Comparison of ENCODE assay signal across 8 cellular contexts in genomic region chr12:69470189-69471094, GRCh38. TPM values are rescaled to one million over a fixed set of nuclear protein-coding genes. Genes with fewer than 3 reads are reported as not detected.
DNase-seq lines count a peak whose midpoint lies in the region; ATAC-seq, FAIRE-seq and TF ChIP-seq lines count a peak whose summit lies in the region.

Gene FRS2, plus strand, starts transcription at chr12:69470388. Its CDS starts 98,643 bp downstream, at chr12:69569031.

- H3K27me3 ChIP-seq in H1 (replicated peaks in 1 of 4; ENCODE audit: control insufficient read depth in 3 of 4, extremely low read depth in 1 of 4, insufficient read depth in 3 of 4, low read length in 3 of 4) (no peaks in the 10 kb centered on the region), mesendoderm (ENCODE audit: insufficient read depth, low read length, poor library complexity) (no peaks in the 10 kb centered on the region)

- H3K79me2 ChIP-seq in H1 (ENCODE audit: control insufficient read depth in 1 of 2, insufficient read depth in 2 of 2, low read length in 2 of 2) (peaks cover 25 to 48% of the 10 kb centered on the region in 2 experiments), mesendoderm (ENCODE audit: control insufficient read depth, insufficient read depth, low read length) (peaks cover 39% of the 10 kb centered on the region)

- H4K8ac ChIP-seq in H1 (ENCODE audit: extremely low read depth, insufficient read depth, low read length) = peak within 1 kb of the TSS; percentile 97
- H4K8ac ChIP-seq in mesendoderm (ENCODE audit: low read depth, low read length) = peak within 1 kb of the TSS; percentile 96

- TF ChIP-seq RAD21 in H1 (IDR thresholded peaks at IDR 0.05 in 1 of 2, conservative IDR thresholded peaks at IDR 0.05 in 1 of 2; ENCODE audit: low read depth in 2 of 2, low read length in 2 of 2) = peak; percentile 59 to 65

- no peaks in the 10 kb centered on the region; the same call in 1 of the 2 replicates for H3K23me2 ChIP-seq in H1 (ENCODE audit: low read depth, low read length)

- no peak within 1 kb of the TSS for H4K91ac ChIP-seq in H1 (replicated peaks; ENCODE audit: insufficient read length, low read length)

- H3K9ac ChIP-seq in H1 (replicated peaks in 1 of 4; ENCODE audit: extremely low read depth in 1 of 4, low read depth in 3 of 4, low read length in 3 of 4) (peak within 1 kb of the TSS; percentile 86 to 91 (median 90)), mesendoderm (ENCODE audit: low read length) (peak within 1 kb of the TSS; percentile 98)

- H2BK20ac ChIP-seq in H1 (ENCODE audit: low read length) = no peak within 1 kb of the TSS

- H3K79me1 ChIP-seq in H1 (ENCODE audit: low read depth, low read length) (no peaks in the 10 kb centered on the region), mesendoderm (ENCODE audit: low read length) (peaks cover 8% of the 10 kb centered on the region)

- 3% methylated on average over 42 of the region's 69 CpGs; no CpG with 5 or more reads in 1 of the 2 experiments for WGBS in H1 (ENCODE audit: extremely low coverage in 1 of 2, insufficient coverage in 1 of 2, insufficient read length in 1 of 2, insufficient replicate concordance in 2 of 2, low coverage in 1 of 2, low lambda C conversion rate in 2 of 2, missing lambda C conversion rate in 1 of 2), 2 experiments
- WGBS in mesendoderm (ENCODE audit: extremely low coverage, insufficient coverage, low lambda C conversion rate) = no CpG with 5 or more reads among the region's 69 CpGs

- H3K36me3 ChIP-seq in H1 (ENCODE audit: control insufficient read depth in 2 of 4, insufficient read depth in 4 of 4, low read length in 3 of 4) (no peaks in the 10 kb centered on the region), mesendoderm (ENCODE audit: control insufficient read depth, insufficient read depth, low read length) (no peaks in the 10 kb centered on the region)

- H3K56ac ChIP-seq in H1 (replicated peaks; ENCODE audit: insufficient read length, low read depth, low read length) = peak within 1 kb of the TSS; percentile 47
- H3K56ac ChIP-seq in mesendoderm (ENCODE audit: low read length) = peak within 1 kb of the TSS; percentile 97

- CTCF ChIA-PET in H1 (lab: Charles Lee; ENCODE audit: partially characterized antibody) = interaction anchor here (0.7 to 1.8 kb wide), 4 partner anchors 53 to 101 kb away, joined by 3 to 6 read pairs (median 4); no protein-coding TSS in a partner anchor

- TF ChIP-seq POLR2A in H1 (IDR thresholded peaks at IDR 0.05; ENCODE audit: control extremely low read depth in 1 of 2, low read depth in 2 of 2, low read length in 2 of 2) = peak; percentile 93

- peak; percentile 33 to 44 (median 37); a peak in 3 of 4 replicates for TF ChIP-seq CTCF in H1 (IDR thresholded peaks at IDR 0.05; ENCODE audit: control extremely low read depth in 1 of 3, insufficient read depth in 1 of 3, low read depth in 1 of 3, low read length in 3 of 3)

- peak within 1 kb of the TSS; percentile 66 to 67 for H3K4me2 ChIP-seq in H1 (ENCODE audit: insufficient read depth in 1 of 2, low read depth in 2 of 2, low read length in 2 of 2)
- peak within 1 kb of the TSS; percentile 72 for H3K4me2 ChIP-seq in mesendoderm (ENCODE audit: low read length)

- H3K18ac ChIP-seq in H1 (ENCODE audit: extremely low read depth, low read length) (peak within 1 kb of the TSS; percentile 51; the same call in 1 of the 2 replicates), mesendoderm (ENCODE audit: low read length) (peak within 1 kb of the TSS; percentile 80)

- peak; percentile 76 for ATAC-seq in GM19468 (IDR thresholded peaks at IDR 0.05; ENCODE audit: extremely low read depth, unreplicated experiment)

- H2BK12ac ChIP-seq in H1 (ENCODE audit: low read depth, low read length) = no peak within 1 kb of the TSS

- H3K27ac ChIP-seq in H1 (ENCODE audit: low read depth, low read length) (peak within 1 kb of the TSS; percentile 90), mesendoderm (ENCODE audit: low read depth, low read length) (peak within 1 kb of the TSS; percentile 95)

- H3K4me1 ChIP-seq in H1 (replicated peaks in 1 of 4; ENCODE audit: control insufficient read depth in 3 of 4, insufficient read depth in 4 of 4, low read length in 3 of 4) (peaks cover 7 to 18% (median 11%) of the 10 kb centered on the region in 4 experiments; a peak in 6 of 7 replicates), mesendoderm (ENCODE audit: control insufficient read depth, low read depth, low read length) (peaks cover 2% of the 10 kb centered on the region)

- H4K5ac ChIP-seq in H1 (ENCODE audit: insufficient read length, low read depth, low read length) = peak within 1 kb of the TSS; percentile 77
- no peak within 1 kb of the TSS for H4K5ac ChIP-seq in mesendoderm (ENCODE audit: low read length)

- H2AK5ac ChIP-seq in H1 (ENCODE audit: low read depth, low read length) (no peak within 1 kb of the TSS), mesendoderm (ENCODE audit: low read length) (no peak within 1 kb of the TSS)

- H2AFZ ChIP-seq in H1 (ENCODE audit: low read length) = peak within 1 kb of the TSS; percentile 72

- POLR2A ChIA-PET in H1 (lab: Charles Lee; ENCODE audit: partially characterized antibody) = interaction anchor here (0.8 to 2.2 kb wide), 15 partner anchors 10 to 269 kb away, joined by 3 to 8 read pairs (median 3); partner anchors contain the start of gene CCT2

- no peak within 1 kb of the TSS for H3K4ac ChIP-seq in H1 (replicated peaks; ENCODE audit: insufficient read length, low read depth, low read length)
- peak within 1 kb of the TSS; percentile 64 for H3K4ac ChIP-seq in mesendoderm (ENCODE audit: low read depth, low read length)

- H3K23ac ChIP-seq in H1 (ENCODE audit: insufficient read length) (no peak within 1 kb of the TSS), mesendoderm (ENCODE audit: low read length) (peak within 1 kb of the TSS; percentile 53)

- peak within 1 kb of the TSS; percentile 83; the same call in 1 of the 2 replicates for H2BK5ac ChIP-seq in H1 (ENCODE audit: low read depth, low read length)
- no peak within 1 kb of the TSS for H2BK5ac ChIP-seq in mesendoderm (ENCODE audit: low read length)

- peak; percentile 7 for FAIRE-seq in H1 (lab: Jason Lieb, UNC)

- peak in 1 of 2 experiments; percentile 8; a peak in 1 of 3 replicates for TF ChIP-seq EP300 in H1 (IDR thresholded peaks at IDR 0.05; ENCODE audit: borderline replicate concordance in 1 of 2, low read depth in 2 of 2, low read length in 2 of 2)

- no peak within 1 kb of the TSS for H2BK15ac ChIP-seq in H1 (ENCODE audit: low read length)
- no peak within 1 kb of the TSS for H2BK15ac ChIP-seq in mesendoderm (replicated peaks; ENCODE audit: low read depth)

- H3K14ac ChIP-seq in H1 (ENCODE audit: insufficient read length) = no peak within 1 kb of the TSS

- H2BK120ac ChIP-seq in H1 (replicated peaks; ENCODE audit: low read depth, low read length) (peak within 1 kb of the TSS; percentile 17), mesendoderm (ENCODE audit: low read depth, low read length) (peak within 1 kb of the TSS; percentile 34)

- no peaks in the 10 kb centered on the region for H3K9me3 ChIP-seq in H1 (ENCODE audit: insufficient read depth in 2 of 2, low read depth in 1 of 2, low read length in 1 of 2)

- peaks cover 6 to 8% of the 10 kb centered on the region in 2 experiments for H4K20me1 ChIP-seq in H1 (replicated peaks in 1 of 2; ENCODE audit: control insufficient read depth in 1 of 2, insufficient read depth in 2 of 2, low read length in 2 of 2)

- DNase-seq in COLO829 (ENCODE audit: low spot score) (peak; percentile 88), HS-5 (ENCODE audit: low read depth) (peak; percentile 65), NK-92 (lab: John Stamatoyannopoulos, UW; ENCODE audit: unreplicated experiment) (peak; percentile 27), H1 (ENCODE audit: low read depth in 1 of 2, low spot score in 2 of 2) (peak; percentile 77 to 93), mesendoderm (peak; percentile 97)
- peak; percentile 62 to 68 for DNase-seq in activated CD8-positive, alpha-beta memory T cell treated with anti-CD3 and anti-CD28 coated beads for 4 hours (ENCODE audit: low read depth in 2 of 2)
- DNase-seq in stimulated activated CD8-positive, alpha-beta memory T cell treated with anti-CD3 and anti-CD28 coated beads, Interleukin-15, amount 100 ng/mL, for 1 hour (ENCODE audit: low read depth) = peak; percentile 68

- peak within 1 kb of the TSS; percentile 94 to 98 (median 95) for H3K4me3 ChIP-seq in H1 (ENCODE audit: extremely low read depth in 1 of 4, insufficient read depth in 2 of 4, low read depth in 3 of 4, low read length in 4 of 4)
- H3K4me3 ChIP-seq in mesendoderm (ENCODE audit: low read length) = peak within 1 kb of the TSS; percentile 95

TF ChIP-seq in H1, 55 proteins besides CTCF, POLR2A, EP300 and RAD21 (continues in another document):
- TF ChIP-seq TAF7 (optimal IDR thresholded peaks at IDR 0.05; ENCODE audit: borderline replicate concordance, low read depth, low read length) (peak; percentile 82), GABPA (IDR thresholded peaks at IDR 0.05; ENCODE audit: borderline replicate concordance, insufficient read depth, low read length) (peak; percentile 92), RBBP5 (IDR thresholded peaks at IDR 0.05; ENCODE audit: borderline replicate concordance, low read depth, low read length) (peak; percentile 85), TBP (IDR thresholded peaks at IDR 0.05; ENCODE audit: low read depth, low read length) (peak; percentile 82), RNF2 (IDR thresholded peaks at IDR 0.05; ENCODE audit: borderline replicate concordance, low read depth, low read length, missing control alignments, poor library complexity, severe bottlenecking) (no peak), MAX (IDR thresholded peaks at IDR 0.05) (0 out of 2 replicates have a peak, but pooled peaks have one; percentile 7), KDM4A (IDR thresholded peaks at IDR 0.05; ENCODE audit: low read depth, low read length, severe bottlenecking) (peak; percentile 32), ASH2L (IDR thresholded peaks at IDR 0.05; ENCODE audit: low read length) (peak; percentile 98), TAF1 (IDR thresholded peaks at IDR 0.05; ENCODE audit: low read depth, low read length) (peak; percentile 88), EGR1 (IDR thresholded peaks at IDR 0.05; ENCODE audit: borderline replicate concordance, low read depth, low read length) (peak; percentile 57; the same call in 1 of the 2 replicates)

RNA-seq across cellular contexts. Expression of gene FRS2, which starts in this region (rescaled TPM):
- total RNA-seq in H1 (2021; fragmentation: NEBNext Ultra II Directional; extraction: Animal tissue kit (Norgen Biotek cat#: 25700)) = 27.8 and 35.8 TPM in 2 replicates
- 5.4 and 10.3 TPM in 2 replicates for polyA plus RNA-seq in H1 (2011; rRNA removed)
- 10.3 TPM for polyA plus RNA-seq in H1 (2011; cell fraction: cytosol; rRNA removed)
- polyA plus RNA-seq in H1 (2011; cell fraction: nucleus; rRNA removed) = 6.6 TPM
- 10.3 to 18.3 TPM (median 13.3 TPM) in 4 replicates for polyA plus RNA-seq in H1 (2012, experiment 1 of 2)
- polyA plus RNA-seq in H1 (2012, experiment 2 of 2) = 0.66 TPM
- polyA plus RNA-seq in H1 (2013, experiment 1 of 2) = 10.8 TPM
- 10.9 TPM for polyA plus RNA-seq in H1 (2013, experiment 2 of 2)
- polyA minus RNA-seq in H1 (2011; rRNA and poly(A)+ RNA removed) = 32.9 and 49.5 TPM in 2 replicates
- polyA minus RNA-seq in H1 (2011; cell fraction: cytosol; rRNA and poly(A)+ RNA removed) = 18.9 TPM
- 50.3 TPM for polyA minus RNA-seq in H1 (2011; cell fraction: nucleus; rRNA and poly(A)+ RNA removed)
- 18.5 TPM for polyA plus RNA-seq in mesendoderm (2013, experiment 1 of 2)
- polyA plus RNA-seq in mesendoderm (2013, experiment 2 of 2) = 18.4 TPM

Comparison
In these comparisons a context has a peak if more than half of its experiments do, and no peak if none do; other contexts are left out.
1. Peak in every context shown above with its lines: DNase-seq, ATAC-seq, H3K4me3 ChIP-seq and H3K27ac ChIP-seq.
2. DNase-seq: peak in every context shown above with its lines; median percentile 97 in mesendoderm; 88 in COLO829; 85 in H1; 68 in stimulated activated CD8-positive, alpha-beta memory T cell treated with anti-CD3 and anti-CD28 coated beads, Interleukin-15, amount 100 ng/mL, for 1 hour; 65 in HS-5; 65 in activated CD8-positive, alpha-beta memory T cell treated with anti-CD3 and anti-CD28 coated beads for 4 hours; 27 in NK-92.